Comparison of ENCODE assay signal across 28 cellular contexts in the genomic region with DNA sequence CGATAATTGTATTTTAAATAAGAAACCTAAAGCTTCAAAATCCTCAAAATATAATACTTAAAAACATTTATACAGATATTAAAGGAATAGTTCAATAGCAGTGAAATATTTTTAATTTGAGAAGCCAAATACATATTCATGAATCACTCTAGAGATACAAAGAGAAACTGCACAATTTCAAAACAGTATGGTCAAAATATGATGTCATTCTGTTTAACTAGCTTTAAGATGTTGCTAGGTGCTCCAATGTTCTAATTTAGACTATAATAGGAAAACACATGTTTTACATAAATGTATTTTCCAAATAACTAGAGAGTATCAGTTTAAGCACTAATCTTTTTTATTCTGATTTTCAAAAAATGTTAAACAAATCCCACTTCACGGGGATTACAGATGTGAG. TPM values are rescaled to one million over a fixed set of nuclear protein-coding genes. Genes with fewer than 3 reads are reported as not detected.
DNase-seq lines count a peak whose midpoint lies in the region; ATAC-seq and TF ChIP-seq lines count a peak whose summit lies in the region.
"Had no signal": no experiment of that assay in that cellular context is flagged by ENCODE, and none has a peak within 500 bp of the region (broad histone marks: within the 10 kb centered on the region; RNA-seq: fewer than 3 reads in every experiment).

No MANE protein-coding gene starts in this region.

- DNase-seq in activated naive CD4-positive, alpha-beta T cell treated with anti-CD3 and anti-CD28 coated beads, Interleukin-2, amount 50 U/mL, for 72 hours (ENCODE audit: low spot score in 2 of 2) = no peak
- DNase-seq in DND-41 (no peak), Panc1 (ENCODE audit: low read depth, low spot score) (no peak), natural killer cell (no peak), NCI-H2196 (lab: John Stamatoyannopoulos, UW; ENCODE audit: unreplicated experiment) (no peak)
- DNase-seq: activated gamma-delta T cell; Calu3; EL; erythroblast; foreskin keratinocyte; H9; hypothalamus; islet precursor cell; lower lobe of right lung; NCI-H1417 treated with DMSO at 0.1 percent for 48 hours; NCI-H2171; NCI-H526 treated with DMSO at 0.1 percent for 48 hours; nucleus accumbens; OCI-M1; SHP77; stimulated activated CD4-positive, alpha-beta T cell treated with anti-CD3 and anti-CD28 coated beads, Interleukin-4, amount 100 ng/mL, for 24 hours; stomach; T-helper 9 cell; trophoblast cell had no signal

- H3K9ac ChIP-seq in DND-41 (ENCODE audit: low read depth, low read length) = no peak overlapping the region

- peak overlapping the region; percentile 27 for H3K27ac Mint-ChIP-seq in activated naive CD4-positive, alpha-beta T cell treated with anti-CD3 and anti-CD28 coated beads, Interleukin-2, amount 50 U/mL, for 24 hours
- no peak overlapping the region for H3K27ac Mint-ChIP-seq in activated naive CD4-positive, alpha-beta T cell treated with anti-CD3 and anti-CD28 coated beads, Interleukin-2, amount 50 U/mL, for 72 hours
- H3K27ac Mint-ChIP-seq in natural killer cell = peak overlapping the region; percentile 93 to 95
- H3K27ac Mint-ChIP-seq: WTC11 had no signal

- in situ Hi-C loops in Panc1 (cut with HindIII; ENCODE audit: low pct_unique_long_range_greater_than_20kb, low sequenced_read_pairs) = no loop called here

- H3K27ac ChIP-seq in DND-41 (ENCODE audit: low read length) = peak overlapping the region; percentile 96
- peak overlapping the region; percentile 3; the same call in 1 of the 2 replicates for H3K27ac ChIP-seq in Panc1 (ENCODE audit: low read length)
- H3K27ac ChIP-seq: foreskin keratinocyte, lower lobe of right lung, stomach had no signal

- peaks cover 18% of the 10 kb centered on the region for H3K79me2 ChIP-seq in DND-41 (ENCODE audit: insufficient read depth, low read length)

- no peak overlapping the region for H3K4me3 Mint-ChIP-seq in activated naive CD4-positive, alpha-beta T cell treated with anti-CD3 and anti-CD28 coated beads, Interleukin-2, amount 50 U/mL, for 24 hours
- peak overlapping the region; percentile 86 for H3K4me3 Mint-ChIP-seq in natural killer cell
- H3K4me3 Mint-ChIP-seq: H9, WTC11 had no signal

- no peak for ATAC-seq in activated naive CD4-positive, alpha-beta T cell treated with anti-CD3 and anti-CD28 coated beads, Interleukin-2, amount 50 U/mL, for 72 hours
- ATAC-seq in DND-41 (ENCODE audit: insufficient read depth, low read depth) (no peak), Panc1 (no peak), natural killer cell (no peak), HG02852 (IDR thresholded peaks at IDR 0.05; ENCODE audit: unreplicated experiment) (no peak)
- ATAC-seq: foreskin keratinocyte, lower lobe of right lung, WTC11 had no signal

- no peak overlapping the region for H2AFZ ChIP-seq in DND-41 (ENCODE audit: low read depth, low read length)

- BruUV-seq in Panc1 (replicated peaks; lab: Mats Ljungman, UMichigan) = no TSS peak

- peaks cover 6% of the 10 kb centered on the region; the same call in 1 of the 2 replicates for H3K36me3 ChIP-seq in DND-41 (ENCODE audit: insufficient read depth, low read length)
- H3K36me3 ChIP-seq in Panc1 (ENCODE audit: control insufficient read depth, insufficient read depth, low read length) = no peaks in the 10 kb centered on the region
- H3K36me3 ChIP-seq: lower lobe of right lung, stomach had no signal

- H3K27me3 ChIP-seq in DND-41 (ENCODE audit: insufficient read depth, low read length, poor library complexity) (no peaks in the 10 kb centered on the region), Panc1 (ENCODE audit: control insufficient read depth, insufficient read depth, low read length) (no peaks in the 10 kb centered on the region)
- H3K27me3 ChIP-seq: stomach had no signal

- H3K4me2 ChIP-seq in DND-41 (ENCODE audit: insufficient read depth, low read length) = no peak overlapping the region

- POLR2A ChIA-PET in Panc1 (lab: Charles Lee) = interaction anchor here (0.6 kb wide), 1 partner anchor 121 kb away, joined by 3 read pairs; no protein-coding TSS in a partner anchor

- intact Hi-C loops in Panc1 (cut with micrococcal nuclease; ENCODE audit: unreplicated experiment) (no loop called here), natural killer cell (cut with micrococcal nuclease) (no loop called here)

- H3K9me3 Mint-ChIP-seq in activated naive CD4-positive, alpha-beta T cell treated with anti-CD3 and anti-CD28 coated beads, Interleukin-2, amount 50 U/mL, for 24 hours = no peaks in the 10 kb centered on the region
- H3K9me3 Mint-ChIP-seq in activated naive CD4-positive, alpha-beta T cell treated with anti-CD3 and anti-CD28 coated beads, Interleukin-2, amount 50 U/mL, for 72 hours = no peaks in the 10 kb centered on the region
- H3K9me3 Mint-ChIP-seq in natural killer cell = no peaks in the 10 kb centered on the region
- H3K9me3 Mint-ChIP-seq: H9, WTC11 had no signal

- H3K4me3 ChIP-seq in DND-41 (ENCODE audit: low read depth in 1 of 2, low read length in 2 of 2) (no peak overlapping the region), Panc1 (ENCODE audit: low read depth in 2 of 2, low read length in 2 of 2) (no peak overlapping the region)
- H3K4me3 ChIP-seq: lower lobe of right lung, stomach had no signal

- H3K27me3 Mint-ChIP-seq in activated naive CD4-positive, alpha-beta T cell treated with anti-CD3 and anti-CD28 coated beads, Interleukin-2, amount 50 U/mL, for 24 hours = no peaks in the 10 kb centered on the region
- H3K27me3 Mint-ChIP-seq in natural killer cell (ENCODE audit: low read depth in 2 of 2) = no peaks in the 10 kb centered on the region

- peaks cover 57% of the 10 kb centered on the region for H3K4me1 Mint-ChIP-seq in activated naive CD4-positive, alpha-beta T cell treated with anti-CD3 and anti-CD28 coated beads, Interleukin-2, amount 50 U/mL, for 24 hours
- H3K4me1 Mint-ChIP-seq in natural killer cell = peaks cover 62 to 64% of the 10 kb centered on the region in 2 donors

- H3K4me1 ChIP-seq in DND-41 (ENCODE audit: insufficient read depth, low read length) = peaks cover 65% of the 10 kb centered on the region
- peaks cover 34% of the 10 kb centered on the region for H3K4me1 ChIP-seq in Panc1 (ENCODE audit: control insufficient read depth, insufficient read depth, low read length)
- H3K4me1 ChIP-seq: foreskin keratinocyte had no signal

- H4K20me1 ChIP-seq in DND-41 (ENCODE audit: insufficient read depth, low read length) = no peaks in the 10 kb centered on the region

- H3K9me3 ChIP-seq in DND-41 (ENCODE audit: insufficient read depth, low read length, severe bottlenecking) (no peaks in the 10 kb centered on the region), Panc1 (ENCODE audit: control insufficient read depth, insufficient read depth, low read depth, low read length) (no peaks in the 10 kb centered on the region)
- H3K9me3 ChIP-seq: lower lobe of right lung, stomach had no signal

- CTCF ChIA-PET in Panc1 (lab: Charles Lee) = no interaction called here

- H3K36me3 Mint-ChIP-seq in activated naive CD4-positive, alpha-beta T cell treated with anti-CD3 and anti-CD28 coated beads, Interleukin-2, amount 50 U/mL, for 24 hours = no peaks in the 10 kb centered on the region
- peaks cover 0 to 5% of the 10 kb centered on the region in 2 donors for H3K36me3 Mint-ChIP-seq in activated naive CD4-positive, alpha-beta T cell treated with anti-CD3 and anti-CD28 coated beads, Interleukin-2, amount 50 U/mL, for 72 hours
- no peaks in the 10 kb centered on the region for H3K36me3 Mint-ChIP-seq in natural killer cell
- H3K36me3 Mint-ChIP-seq: WTC11 had no signal

- TF ChIP-seq CTCF in DND-41 (IDR thresholded peaks at IDR 0.05; ENCODE audit: borderline replicate concordance, extremely low read depth, low read length, poor library complexity, severe bottlenecking) = no peak
- no peak for TF ChIP-seq CTCF in Panc1 (IDR thresholded peaks at IDR 0.05)
- TF ChIP-seq CTCF in natural killer cell (IDR thresholded peaks at IDR 0.05) = no peak

RNA-seq across cellular contexts. Expression of a gene that starts 10.3 kb away (rescaled TPM):
- total RNA-seq in activated naive CD4-positive, alpha-beta T cell treated with anti-CD3 and anti-CD28 coated beads, Interleukin-2, amount 50 U/mL, for 72 hours = 10 to 100 TPM; 17.2 to 27.7 TPM
- total RNA-seq in Panc1 (2021; ENCODE audit: unreplicated experiment) = 8.8 TPM
- 9.9 TPM for polyA plus RNA-seq in Panc1 (2012; ENCODE audit: insufficient read length)
- total RNA-seq in natural killer cell = 10 to 100 TPM; 32.5 to 56.3 (median 56.2) TPM
- total RNA-seq: astrocyte had no signal

Comparison
In these comparisons a context has a peak if more than half of its experiments do, and no peak if none do; other contexts are left out.
1. H3K27ac Mint-ChIP-seq: peak in activated naive CD4-positive, alpha-beta T cell treated with anti-CD3 and anti-CD28 coated beads, Interleukin-2, amount 50 U/mL, for 24 hours (single experiment) and natural killer cell (2 of 2); none in activated naive CD4-positive, alpha-beta T cell treated with anti-CD3 and anti-CD28 coated beads, Interleukin-2, amount 50 U/mL, for 72 hours (0 of 2).